8 cellular contexts compared by ENCODE assay signal in genomic region chr15:71448688-71449114, GRCh38.
A peak's percentile ranks its signal among the peaks of the same experiment; 100 is the strongest.
DNase-seq lines count a peak whose midpoint lies in the region; ATAC-seq and TF ChIP-seq lines count a peak whose summit lies in the region.

No MANE protein-coding gene starts in this region.

- no peaks in the 10 kb centered on the region for H3K36me3 Mint-ChIP-seq in progenitor cell of endocrine pancreas (ENCODE audit: insufficient read depth)

- H3K27me3 ChIP-seq in foreskin keratinocyte: no peaks in the 10 kb centered on the region

- peak; percentile 97 for TF ChIP-seq CTCF in foreskin keratinocyte (conservative IDR thresholded peaks at IDR 0.05)
- TF ChIP-seq CTCF in progenitor cell of endocrine pancreas (IDR thresholded peaks at IDR 0.05; ENCODE audit: unreplicated experiment): peak; percentile 92

- ATAC-seq in foreskin keratinocyte: no peak
- no peak for ATAC-seq in GM21360 (IDR thresholded peaks at IDR 0.05; ENCODE audit: unreplicated experiment)
- ATAC-seq in HG03097 (IDR thresholded peaks at IDR 0.05; ENCODE audit: low FRiP score, unreplicated experiment): no peak

- no peak overlapping the region for H3K27ac Mint-ChIP-seq in progenitor cell of endocrine pancreas

- H3K9me3 Mint-ChIP-seq in progenitor cell of endocrine pancreas (ENCODE audit: low read depth): no peaks in the 10 kb centered on the region

- peak; percentile 55 for DNase-seq in G401 (ENCODE audit: low spot score)
- DNase-seq in NCI-H1048 (lab: John Stamatoyannopoulos, UW): peak; percentile 37
- DNase-seq in T1000 (lab: John Stamatoyannopoulos, UW): peak; percentile 20
- DNase-seq in foreskin keratinocyte: peak; percentile 47 to 63
- peak; percentile 42 for DNase-seq in progenitor cell of endocrine pancreas (ENCODE audit: low spot score, unreplicated experiment)
- DNase-seq in activated CD4-positive, alpha-beta T cell treated with anti-CD3 and anti-CD28 coated beads, Interleukin-2, amount 50 U/mL, for 4 hours: no peak

- H3K27me3 Mint-ChIP-seq in progenitor cell of endocrine pancreas: peaks cover 21% of the 10 kb centered on the region

- peaks cover 47% of the 10 kb centered on the region for H3K4me1 ChIP-seq in foreskin keratinocyte

- peak overlapping the region; percentile 98 for H3K27ac ChIP-seq in foreskin keratinocyte

- no peak overlapping the region for H3K4me3 Mint-ChIP-seq in progenitor cell of endocrine pancreas (ENCODE audit: low read depth)

- in situ Hi-C loops in G401 (cut with HindIII; ENCODE audit: low sequenced_read_pairs): no loop called here

- no peaks in the 10 kb centered on the region for H3K4me1 Mint-ChIP-seq in progenitor cell of endocrine pancreas (ENCODE audit: low read depth)

Comparison
In these comparisons a context has a peak if more than half of its experiments do, and no peak if none do; other contexts are left out.
1. DNase-seq: peak in G401 (single experiment), NCI-H1048 (single experiment), T1000 (single experiment), foreskin keratinocyte (2 of 2) and progenitor cell of endocrine pancreas (single experiment); none in activated CD4-positive, alpha-beta T cell treated with anti-CD3 and anti-CD28 coated beads, Interleukin-2, amount 50 U/mL, for 4 hours (0 of 2).